1 cellular context compared by ENCODE assay signal in genomic region chr1:109213824-109214693, GRCh38.
TF ChIP-seq lines count a peak whose summit lies in the region.

Gene SARS1, plus strand, starts transcription at chr1:109213918. Its CDS starts 75 bp downstream, at chr1:109213993.

TF ChIP-seq in K562, 482 proteins besides CTCF, POLR2A, EP300 and RAD21 (continued from another document):
- TF ChIP-seq ZNF398 (CRISPR knock-in tag; IDR thresholded peaks at IDR 0.05) (no peak), CHD2 (IDR thresholded peaks at IDR 0.05; ENCODE audit: low read depth, low read length) (peak; percentile 21; the same call in 1 of the 2 replicates), POLR2AphosphoS5 (IDR thresholded peaks at IDR 0.05; ENCODE audit: control insufficient read depth, insufficient read depth, low read depth, low read length) (peak; percentile 91), ZNF586 (CRISPR knock-in tag; conservative IDR thresholded peaks at IDR 0.05) (no peak), ZBTB43 (CRISPR knock-in tag; IDR thresholded peaks at IDR 0.05) (0 out of 2 replicates have a peak, but pooled peaks have one; percentile 71), YY1 (IDR thresholded peaks at IDR 0.05; ENCODE audit: borderline replicate concordance in 1 of 3, control insufficient read depth in 1 of 3, extremely low read depth in 1 of 3, insufficient read depth in 3 of 3, insufficient read length in 1 of 3, insufficient replicate concordance in 2 of 3, low read depth in 1 of 3, low read length in 2 of 3) (peak; percentile 5 to 49 (median 47)), ZNF280A (IDR thresholded peaks at IDR 0.05; ENCODE audit: low read depth, partially characterized antibody) (no peak), PML (IDR thresholded peaks at IDR 0.05; ENCODE audit: low read length) (peak; percentile 71; the same call in 1 of the 2 replicates), ZNF146 (CRISPR knock-in tag; IDR thresholded peaks at IDR 0.05; ENCODE audit: unreplicated experiment) (no peak), HMBOX1 (IDR thresholded peaks at IDR 0.05) (no peak), FOXP4 (CRISPR knock-in tag; IDR thresholded peaks at IDR 0.05; ENCODE audit: borderline replicate concordance) (0 out of 2 replicates have a peak, but pooled peaks have one; percentile 77), LARP7 (IDR thresholded peaks at IDR 0.05) (peak; percentile 86; the same call in 1 of the 2 replicates), TAF7 (tag; IDR thresholded peaks at IDR 0.05) (0 out of 2 replicates have a peak, but pooled peaks have one; percentile 8), CCNT2 (IDR thresholded peaks at IDR 0.05; ENCODE audit: borderline replicate concordance, extremely low read depth, insufficient read length, low read depth, low read length) (peak; percentile 90), JUND (IDR thresholded peaks at IDR 0.05; ENCODE audit: borderline replicate concordance, low read depth, low read length) (0 out of 2 replicates have a peak, but pooled peaks have one; percentile 3), JUND (tag; IDR thresholded peaks at IDR 0.05; ENCODE audit: borderline replicate concordance, low read depth, low read length) (peak; percentile 18; the same call in 1 of the 3 replicates), HDAC6 (IDR thresholded peaks at IDR 0.05; ENCODE audit: low read depth, low read length) (no peak), ESRRB (CRISPR knock-in tag; IDR thresholded peaks at IDR 0.05; ENCODE audit: borderline replicate concordance) (no peak), ARID1B (IDR thresholded peaks at IDR 0.05) (0 out of 2 replicates have a peak, but pooled peaks have one; percentile 15), MCM5 (IDR thresholded peaks at IDR 0.05; ENCODE audit: low read depth) (no peak), RCOR1 (IDR thresholded peaks at IDR 0.05; ENCODE audit: borderline replicate concordance in 1 of 2, low read depth in 2 of 2, low read length in 2 of 2) (0 out of 4 replicates have a peak, but pooled peaks of 1 of the 2 experiments have one; percentile 10), PHB2 (IDR thresholded peaks at IDR 0.05; ENCODE audit: low read depth) (no peak), POLR2AphosphoS2 (IDR thresholded peaks at IDR 0.05; ENCODE audit: low read length) (peak; percentile 77; the same call in 1 of the 2 replicates)
